Comparison of ENCODE assay signal across 23 cellular contexts in genomic region chrX:40773188-40773587, GRCh38. TPM values are rescaled to one million over a fixed set of nuclear protein-coding genes. Genes with fewer than 3 reads are reported as not detected.
DNase-seq lines count a peak whose midpoint lies in the region; ATAC-seq, FAIRE-seq and TF ChIP-seq lines count a peak whose summit lies in the region.
"Had no signal": no experiment of that assay in that cellular context is flagged by ENCODE, and none has a peak within 500 bp of the region (broad histone marks: within the 10 kb centered on the region; RNA-seq: fewer than 3 reads in every experiment).

No MANE protein-coding gene starts in this region.

- H3K9ac ChIP-seq in SK-N-SH = no peak overlapping the region
- no peak overlapping the region for H3K9ac ChIP-seq in astrocyte (ENCODE audit: low read length)

- TF ChIP-seq EP300 in SK-N-SH (IDR thresholded peaks at IDR 0.05; ENCODE audit: borderline replicate concordance in 1 of 2, low read depth in 1 of 2, low read length in 1 of 2) = no peak

- H3K27me3 ChIP-seq in SK-N-SH (ENCODE audit: insufficient read depth) = peaks cover 6% of the 10 kb centered on the region; the same call in 1 of the 2 replicates
- H3K27me3 ChIP-seq in astrocyte (ENCODE audit: insufficient read depth, low read length) = no peaks in the 10 kb centered on the region
- peaks cover 0 to 8% of the 10 kb centered on the region in 2 donors for H3K27me3 ChIP-seq in right lobe of liver
- no peaks in the 10 kb centered on the region for H3K27me3 ChIP-seq in right atrium auricular region
- H3K27me3 ChIP-seq: MG63 had no signal

- H4K20me1 ChIP-seq in SK-N-SH (ENCODE audit: insufficient read depth) (no peaks in the 10 kb centered on the region), astrocyte (ENCODE audit: insufficient read depth, low read length) (no peaks in the 10 kb centered on the region)

- DNase-seq in SK-N-SH (no peak), astrocyte (ENCODE audit: low read depth) (no peak), right lobe of liver (peak in 1 of 3 donors; percentile 44), D341Med (ENCODE audit: low spot score) (no peak), right atrium auricular region (ENCODE audit: low spot score) (no peak)
- DNase-seq: COR-L47, Karpas-422, MG63, NCI-H1048, NCI-H1436, NCI-H1930, NCI-H345, NCI-H526, Right ventricle myocardium superior had no signal

- no peak for TF ChIP-seq RAD21 in SK-N-SH (IDR thresholded peaks at IDR 0.05; ENCODE audit: low read length)

- H3K36me3 Mint-ChIP-seq in astrocyte (ENCODE audit: low read depth, unreplicated experiment) = no peaks in the 10 kb centered on the region
- H3K36me3 Mint-ChIP-seq: IgD-negative memory B cell had no signal

- peaks cover 6% of the 10 kb centered on the region for H3K4me1 Mint-ChIP-seq in astrocyte (ENCODE audit: low read depth, unreplicated experiment)
- H3K4me1 Mint-ChIP-seq: B cell, IgD-negative memory B cell had no signal

- no peaks in the 10 kb centered on the region for H3K4me1 ChIP-seq in SK-N-SH (ENCODE audit: control insufficient read depth in 1 of 2, insufficient read depth in 2 of 2, low read depth in 1 of 2, low read length in 1 of 2)
- no peaks in the 10 kb centered on the region for H3K4me1 ChIP-seq in astrocyte (ENCODE audit: insufficient read depth, low read length)
- H3K4me1 ChIP-seq in right lobe of liver = peaks cover 0 to 3% (median 0%) of the 10 kb centered on the region in 4 donors
- H3K4me1 ChIP-seq in right atrium auricular region = no peaks in the 10 kb centered on the region

- ATAC-seq in SK-N-SH treated with all-trans-retinoic acid at 6 μM for 48 hours (no peak), right lobe of liver (peak; percentile 78 to 90 (median 84)), GM21390 (IDR thresholded peaks at IDR 0.05; ENCODE audit: unreplicated experiment) (no peak), GM19455 (IDR thresholded peaks at IDR 0.05; ENCODE audit: unreplicated experiment) (no peak)

- no peaks in the 10 kb centered on the region for H3K9me3 ChIP-seq in SK-N-SH
- H3K9me3 ChIP-seq in astrocyte (ENCODE audit: insufficient read depth, low read depth, low read length) = no peaks in the 10 kb centered on the region
- H3K9me3 ChIP-seq in right lobe of liver = no peaks in the 10 kb centered on the region
- no peaks in the 10 kb centered on the region for H3K9me3 ChIP-seq in right atrium auricular region
- H3K9me3 ChIP-seq: MG63 had no signal

- H3F3A ChIP-seq in SK-N-SH (replicated peaks; ENCODE audit: insufficient read depth) = peaks cover 5% of the 10 kb centered on the region

- TF ChIP-seq POLR2A in right lobe of liver (IDR thresholded peaks at IDR 0.05) = no peak

- H3K4me3 ChIP-seq in SK-N-SH (ENCODE audit: low read depth in 2 of 2, low read length in 1 of 2) (no peak overlapping the region), astrocyte (ENCODE audit: insufficient read depth, low read depth, low read length) (no peak overlapping the region), right lobe of liver (no peak overlapping the region), right atrium auricular region (no peak overlapping the region)
- H3K4me3 ChIP-seq: MG63, SK-N-MC had no signal

- H3K27ac Mint-ChIP-seq in astrocyte (ENCODE audit: unreplicated experiment) = no peak overlapping the region
- H3K27ac Mint-ChIP-seq: B cell, IgD-negative memory B cell had no signal

- TF ChIP-seq CTCF in SK-N-SH (IDR thresholded peaks at IDR 0.05) = no peak
- TF ChIP-seq CTCF in astrocyte (IDR thresholded peaks at IDR 0.05; ENCODE audit: insufficient read depth, low read depth, low read length) = no peak
- no peak for TF ChIP-seq CTCF in right lobe of liver (IDR thresholded peaks at IDR 0.05)
- TF ChIP-seq CTCF in right atrium auricular region (IDR thresholded peaks at IDR 0.05) = no peak

- CTCF ChIA-PET in SK-N-SH (lab: Yijun Ruan, JAX) = no interaction called here

- intact Hi-C loops in right lobe of liver (cut with DNase I) = no loop called here

- H3K4me2 ChIP-seq in SK-N-SH (no peak overlapping the region), astrocyte (ENCODE audit: low read length) (peak overlapping the region; percentile 43)

- FAIRE-seq in astrocyte (lab: Jason Lieb, UNC) = peak; percentile 87
- FAIRE-seq: G401.6, H1 had no signal

- H3K36me3 ChIP-seq in SK-N-SH (replicated peaks in 1 of 2; ENCODE audit: control insufficient read depth in 1 of 2, insufficient read depth in 2 of 2, low read length in 1 of 2) (no peaks in the 10 kb centered on the region), astrocyte (ENCODE audit: insufficient read depth, low read length) (no peaks in the 10 kb centered on the region), right lobe of liver (no peaks in the 10 kb centered on the region), right atrium auricular region (no peaks in the 10 kb centered on the region)
- H3K36me3 ChIP-seq: MG63 had no signal

- no peaks in the 10 kb centered on the region for H3K9me2 ChIP-seq in SK-N-SH

- POLR2A ChIA-PET in SK-N-SH (lab: Yijun Ruan, JAX) = no interaction called here

- H2AFZ ChIP-seq in SK-N-SH (ENCODE audit: low read depth) = peak overlapping the region; percentile 55; the same call in 1 of the 2 replicates
- peak overlapping the region; percentile 46 for H2AFZ ChIP-seq in astrocyte (ENCODE audit: low read depth, low read length)

- H3K4me3 Mint-ChIP-seq in astrocyte (ENCODE audit: unreplicated experiment) = no peak overlapping the region
- H3K4me3 Mint-ChIP-seq: B cell, IgD-negative memory B cell had no signal

- H3K27me3 Mint-ChIP-seq in astrocyte (ENCODE audit: low read depth, unreplicated experiment) = no peaks in the 10 kb centered on the region
- H3K27me3 Mint-ChIP-seq: B cell had no signal

- no peaks in the 10 kb centered on the region for H3K9me3 Mint-ChIP-seq in astrocyte (ENCODE audit: unreplicated experiment)
- H3K9me3 Mint-ChIP-seq: IgD-negative memory B cell had no signal

- 51% methylated on average over 7 of the region's 7 CpGs for WGBS in SK-N-SH (ENCODE audit: low lambda C conversion rate)
- WGBS in right lobe of liver (ENCODE audit: insufficient coverage, low coverage, low lambda C conversion rate, missing lambda C conversion rate) = 41% methylated on average over 5 of the region's 7 CpGs

- H3K79me2 ChIP-seq in SK-N-SH (ENCODE audit: insufficient read depth) (no peaks in the 10 kb centered on the region), astrocyte (ENCODE audit: insufficient read depth, low read length) (no peaks in the 10 kb centered on the region)

- H3K27ac ChIP-seq in SK-N-SH (ENCODE audit: low read depth in 2 of 2, low read length in 1 of 2) (peak overlapping the region in 1 of 2 experiments; percentile 67; a peak in 2 of 4 replicates), astrocyte (ENCODE audit: low read depth, low read length) (no peak overlapping the region), right lobe of liver (no peak overlapping the region), right atrium auricular region (no peak overlapping the region)
- H3K27ac ChIP-seq: 22Rv1, SK-N-MC had no signal

TF ChIP-seq in SK-N-SH, 30 proteins besides CTCF, POLR2A, EP300 and RAD21 (continues in another document):
- TF ChIP-seq PBX3 (IDR thresholded peaks at IDR 0.05) (no peak), FOSL2 (IDR thresholded peaks at IDR 0.05; ENCODE audit: borderline replicate concordance, low read depth) (no peak), SMC3 (IDR thresholded peaks at IDR 0.05; ENCODE audit: low read depth, low read length) (no peak), TEAD4 (IDR thresholded peaks at IDR 0.05; ENCODE audit: borderline replicate concordance, insufficient read depth) (no peak), TCF12 (IDR thresholded peaks at IDR 0.05) (no peak), POLR2AphosphoS5 (IDR thresholded peaks at IDR 0.05; ENCODE audit: low read depth, low read length) (no peak), FOXM1 (IDR thresholded peaks at IDR 0.05; ENCODE audit: low read depth) (no peak), CHD2 (IDR thresholded peaks at IDR 0.05; ENCODE audit: low read length, partially characterized antibody) (no peak)

TF ChIP-seq in SK-N-SH treated with all-trans-retinoic acid at 6 μM for 48 hours, 23 proteins besides CTCF, POLR2A, EP300 and RAD21:
- no peak for TF ChIP-seq ZFP30 (CRISPR knock-in tag; IDR thresholded peaks at IDR 0.05)
- TF ChIP-seq CSDC2 (CRISPR knock-in tag; IDR thresholded peaks at IDR 0.05) = no peak
- no peak for TF ChIP-seq BACH2 (CRISPR knock-in tag; IDR thresholded peaks at IDR 0.05; ENCODE audit: borderline replicate concordance)

RNA-seq across cellular contexts. Expression of gene MED14, which starts 37.8 kb away (rescaled TPM):
- polyA plus RNA-seq in SK-N-SH (2012; rRNA removed) = 24.5 and 25.6 TPM in 2 replicates
- polyA plus RNA-seq in SK-N-SH (2012; cell fraction: cytosol; rRNA removed) = 21.1 and 23.4 TPM in 2 replicates
- 39.3 and 64.9 TPM in 2 replicates for polyA plus RNA-seq in SK-N-SH (2012; cell fraction: nucleus; rRNA removed)
- total RNA-seq in astrocyte (79.5 and 79.9 TPM in 2 replicates), right lobe of liver (10 to 100 TPM; 13.6 to 28.4 (median 24.2) TPM), right atrium auricular region (10 to 100 TPM; 16.1 to 22.1 TPM)

Comparison
In these comparisons a context has a peak if more than half of its experiments do, and no peak if none do; other contexts are left out.
1. ATAC-seq: peak in right lobe of liver (4 of 4); none in SK-N-SH treated with all-trans-retinoic acid at 6 μM for 48 hours (single experiment), GM21390 (single experiment) and GM19455 (single experiment).